ENCODE assay signal across 1 cellular context in genomic region chr7:114874170-114874569, GRCh38.
TF ChIP-seq lines count a peak whose summit lies in the region.

No MANE protein-coding gene starts in this region.

TF ChIP-seq in HCT116, 20 proteins besides CTCF, POLR2A, EP300 and RAD21 (continued from another document):
- TF ChIP-seq, protein P1, sequence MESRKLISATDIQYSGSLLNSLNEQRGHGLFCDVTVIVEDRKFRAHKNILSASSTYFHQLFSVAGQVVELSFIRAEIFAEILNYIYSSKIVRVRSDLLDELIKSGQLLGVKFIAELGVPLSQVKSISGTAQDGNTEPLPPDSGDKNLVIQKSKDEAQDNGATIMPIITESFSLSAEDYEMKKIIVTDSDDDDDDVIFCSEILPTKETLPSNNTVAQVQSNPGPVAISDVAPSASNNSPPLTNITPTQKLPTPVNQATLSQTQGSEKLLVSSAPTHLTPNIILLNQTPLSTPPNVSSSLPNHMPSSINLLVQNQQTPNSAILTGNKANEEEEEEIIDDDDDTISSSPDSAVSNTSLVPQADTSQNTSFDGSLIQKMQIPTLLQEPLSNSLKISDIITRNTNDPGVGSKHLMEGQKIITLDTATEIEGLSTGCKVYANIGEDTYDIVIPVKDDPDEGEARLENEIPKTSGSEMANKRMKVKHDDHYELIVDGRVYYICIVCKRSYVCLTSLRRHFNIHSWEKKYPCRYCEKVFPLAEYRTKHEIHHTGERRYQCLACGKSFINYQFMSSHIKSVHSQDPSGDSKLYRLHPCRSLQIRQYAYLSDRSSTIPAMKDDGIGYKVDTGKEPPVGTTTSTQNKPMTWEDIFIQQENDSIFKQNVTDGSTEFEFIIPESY (IDR thresholded peaks at IDR 0.05; ENCODE audit: extremely low read depth, insufficient replicate concordance, low read length), result no peak
- TF ChIP-seq SRF (IDR thresholded peaks at IDR 0.05; ENCODE audit: low read depth), result no peak
- TF ChIP-seq CEBPB (IDR thresholded peaks at IDR 0.05; ENCODE audit: low read depth), result no peak
- no peak for TF ChIP-seq ELF1 (IDR thresholded peaks at IDR 0.05; ENCODE audit: borderline replicate concordance, low read depth)
- TF ChIP-seq, protein P2, sequence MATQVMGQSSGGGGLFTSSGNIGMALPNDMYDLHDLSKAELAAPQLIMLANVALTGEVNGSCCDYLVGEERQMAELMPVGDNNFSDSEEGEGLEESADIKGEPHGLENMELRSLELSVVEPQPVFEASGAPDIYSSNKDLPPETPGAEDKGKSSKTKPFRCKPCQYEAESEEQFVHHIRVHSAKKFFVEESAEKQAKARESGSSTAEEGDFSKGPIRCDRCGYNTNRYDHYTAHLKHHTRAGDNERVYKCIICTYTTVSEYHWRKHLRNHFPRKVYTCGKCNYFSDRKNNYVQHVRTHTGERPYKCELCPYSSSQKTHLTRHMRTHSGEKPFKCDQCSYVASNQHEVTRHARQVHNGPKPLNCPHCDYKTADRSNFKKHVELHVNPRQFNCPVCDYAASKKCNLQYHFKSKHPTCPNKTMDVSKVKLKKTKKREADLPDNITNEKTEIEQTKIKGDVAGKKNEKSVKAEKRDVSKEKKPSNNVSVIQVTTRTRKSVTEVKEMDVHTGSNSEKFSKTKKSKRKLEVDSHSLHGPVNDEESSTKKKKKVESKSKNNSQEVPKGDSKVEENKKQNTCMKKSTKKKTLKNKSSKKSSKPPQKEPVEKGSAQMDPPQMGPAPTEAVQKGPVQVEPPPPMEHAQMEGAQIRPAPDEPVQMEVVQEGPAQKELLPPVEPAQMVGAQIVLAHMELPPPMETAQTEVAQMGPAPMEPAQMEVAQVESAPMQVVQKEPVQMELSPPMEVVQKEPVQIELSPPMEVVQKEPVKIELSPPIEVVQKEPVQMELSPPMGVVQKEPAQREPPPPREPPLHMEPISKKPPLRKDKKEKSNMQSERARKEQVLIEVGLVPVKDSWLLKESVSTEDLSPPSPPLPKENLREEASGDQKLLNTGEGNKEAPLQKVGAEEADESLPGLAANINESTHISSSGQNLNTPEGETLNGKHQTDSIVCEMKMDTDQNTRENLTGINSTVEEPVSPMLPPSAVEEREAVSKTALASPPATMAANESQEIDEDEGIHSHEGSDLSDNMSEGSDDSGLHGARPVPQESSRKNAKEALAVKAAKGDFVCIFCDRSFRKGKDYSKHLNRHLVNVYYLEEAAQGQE (IDR thresholded peaks at IDR 0.05; ENCODE audit: low read depth), result no peak
